ENCODE assay signal across 28 cellular contexts in the genomic region with DNA sequence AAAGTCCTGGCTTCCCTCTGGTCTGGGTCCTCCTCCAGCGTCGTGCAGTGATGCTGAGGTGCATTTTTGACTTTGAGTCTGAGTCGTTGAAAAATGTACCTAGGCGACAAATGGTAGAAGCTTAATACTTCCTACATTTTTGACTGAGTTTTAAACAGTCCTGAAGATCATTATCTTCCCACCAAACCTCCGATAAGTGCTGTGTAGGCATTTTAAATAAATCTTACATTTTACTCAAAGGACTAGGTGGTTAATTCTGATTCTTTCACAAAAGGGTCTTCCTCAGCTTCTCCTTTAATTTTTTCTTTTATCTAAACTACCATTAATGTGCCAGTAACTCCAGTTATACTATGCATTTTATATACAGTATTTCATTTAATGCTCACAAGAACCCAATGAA.
DNase-seq lines count a peak whose midpoint lies in the region; ATAC-seq, FAIRE-seq and TF ChIP-seq lines count a peak whose summit lies in the region.
"Had no signal": no experiment of that assay in that cellular context is flagged by ENCODE, and none has a peak within 500 bp of the region (broad histone marks: within the 10 kb centered on the region; RNA-seq: fewer than 3 reads in every experiment).

No MANE protein-coding gene starts in this region.

- TF ChIP-seq RAD21 in A549 (conservative IDR thresholded peaks at IDR 0.05 in 1 of 2, IDR thresholded peaks at IDR 0.05 in 1 of 2) (no peak), K562 (CRISPR knock-in tag; conservative IDR thresholded peaks at IDR 0.05 in 1 of 2, IDR thresholded peaks at IDR 0.05 in 1 of 2) (no peak)

- no peak overlapping the region for H3K4me3 Mint-ChIP-seq in activated CD4-positive, alpha-beta memory T cell treated with anti-CD3 and anti-CD28 coated beads, Interleukin-2, amount 10 ng/mL, durations not matched to agents 7 days and 5 days
- H3K4me3 Mint-ChIP-seq in activated CD4-positive, alpha-beta memory T cell treated with anti-CD3 and anti-CD28 coated beads for 36 hours, result no peak overlapping the region
- H3K4me3 Mint-ChIP-seq in T-helper 17 cell, result no peak overlapping the region
- H3K4me3 Mint-ChIP-seq: CD14-positive monocyte; CD4-positive, alpha-beta memory T cell; CD8-positive, alpha-beta memory T cell had no signal

- no peaks in the 10 kb centered on the region for H3K79me2 ChIP-seq in K562 (ENCODE audit: control insufficient read depth, insufficient read depth, low read length)

- H4K20me1 ChIP-seq in K562 (replicated peaks; ENCODE audit: control insufficient read depth, insufficient read depth, low read length), result no peaks in the 10 kb centered on the region
- H4K20me1 ChIP-seq: BLaER1 had no signal

- H3K4me3 ChIP-seq in A549 (no peak overlapping the region), K562 (no peak overlapping the region)
- H3K4me3 ChIP-seq: BLaER1, GM12878 had no signal

- no peak overlapping the region for H2AFZ ChIP-seq in K562 (ENCODE audit: low read depth, low read length)

- no TSS peak for BruUV-seq in K562 (replicated peaks; lab: Mats Ljungman, UMichigan)

- H3K4me1 ChIP-seq in A549 (peaks cover 23% of the 10 kb centered on the region), K562 (replicated peaks in 1 of 2; ENCODE audit: control insufficient read depth in 2 of 2, insufficient read depth in 2 of 2, low read length in 2 of 2) (peaks cover 0 to 4% of the 10 kb centered on the region in 2 experiments; a peak in 3 of 5 replicates)
- H3K4me1 ChIP-seq: BE2C had no signal

- TF ChIP-seq POLR2A in A549 (IDR thresholded peaks at IDR 0.05; ENCODE audit: low read length) (no peak), K562 (conservative IDR thresholded peaks at IDR 0.05) (no peak)

- H3K4me2 ChIP-seq in A549, result no peak overlapping the region
- H3K4me2 ChIP-seq in K562 (ENCODE audit: insufficient read depth, low read length), result no peak overlapping the region
- H3K4me2 ChIP-seq: BLaER1 had no signal

- H3K9me3 ChIP-seq in A549 (no peaks in the 10 kb centered on the region), T-helper 17 cell (ENCODE audit: control insufficient read depth, low read length, poor library complexity, severe bottlenecking) (no peaks in the 10 kb centered on the region), K562 (replicated peaks; ENCODE audit: control insufficient read depth, insufficient read depth, low read depth, low read length) (no peaks in the 10 kb centered on the region)
- H3K9me3 ChIP-seq: BE2C, BLaER1 had no signal

- TF ChIP-seq EP300 in A549 (IDR thresholded peaks at IDR 0.05), result no peak
- no peak for TF ChIP-seq EP300 in K562 (IDR thresholded peaks at IDR 0.05; ENCODE audit: low read length)

- no peaks in the 10 kb centered on the region for H3K27me3 ChIP-seq in K562 (ENCODE audit: control insufficient read depth in 2 of 2, insufficient read depth in 2 of 2, low read length in 2 of 2)
- H3K27me3 ChIP-seq: BE2C, BLaER1 had no signal

- H3K9me3 Mint-ChIP-seq in activated CD4-positive, alpha-beta memory T cell treated with anti-CD3 and anti-CD28 coated beads, Interleukin-2, amount 10 ng/mL, durations not matched to agents 7 days and 5 days, result no peaks in the 10 kb centered on the region
- H3K9me3 Mint-ChIP-seq in activated CD4-positive, alpha-beta memory T cell treated with anti-CD3 and anti-CD28 coated beads for 36 hours, result no peaks in the 10 kb centered on the region
- H3K9me3 Mint-ChIP-seq: CD14-positive monocyte; CD4-positive, CD25-positive, alpha-beta regulatory T cell; CD8-positive, alpha-beta memory T cell had no signal

- POLR2A ChIA-PET in activated CD4-positive, alpha-beta memory T cell treated with anti-CD3 and anti-CD28 coated beads, Interleukin-2, amount 10 ng/mL, durations not matched to agents 7 days and 5 days (lab: Charles Lee), result no interaction called here
- POLR2A ChIA-PET in activated CD4-positive, alpha-beta memory T cell treated with anti-CD3 and anti-CD28 coated beads for 36 hours (lab: Charles Lee), result interaction anchor here (0.5 kb wide), 1 partner anchor 84 kb away, joined by 4 read pairs; no protein-coding TSS in a partner anchor
- POLR2A ChIA-PET in A549 (lab: Yijun Ruan, JAX) (no interaction called here), K562 (lab: Yijun Ruan, JAX) (interaction anchor here (0.6 to 1.5 kb wide), 2 partner anchors 8 to 14 kb away, joined by 3 to 4 read pairs; no protein-coding TSS in a partner anchor)

- H3K27me3 Mint-ChIP-seq in activated CD4-positive, alpha-beta memory T cell treated with anti-CD3 and anti-CD28 coated beads, Interleukin-2, amount 10 ng/mL, durations not matched to agents 7 days and 5 days, result no peaks in the 10 kb centered on the region
- H3K27me3 Mint-ChIP-seq in activated CD4-positive, alpha-beta memory T cell treated with anti-CD3 and anti-CD28 coated beads for 36 hours, result no peaks in the 10 kb centered on the region
- no peaks in the 10 kb centered on the region for H3K27me3 Mint-ChIP-seq in T-helper 17 cell
- H3K27me3 Mint-ChIP-seq: CD4-positive, alpha-beta memory T cell; CD4-positive, CD25-positive, alpha-beta regulatory T cell; CD8-positive, alpha-beta memory T cell had no signal

- no peak overlapping the region for H3K27ac ChIP-seq in A549
- H3K27ac ChIP-seq in K562 (ENCODE audit: extremely low read depth, low read depth, low read length), result no peak overlapping the region
- H3K27ac ChIP-seq: 22Rv1, BLaER1 had no signal

- ATAC-seq in A549, result no peak
- ATAC-seq in T-helper 17 cell, result no peak
- no peak for ATAC-seq in K562
- ATAC-seq in esophagus mucosa, result no peak
- ATAC-seq: GM12878 had no signal

- peaks cover 21% of the 10 kb centered on the region for H3K36me3 ChIP-seq in K562 (ENCODE audit: control insufficient read depth, insufficient read depth, low read length)
- H3K36me3 ChIP-seq: BE2C had no signal

- peak overlapping the region; percentile 41 for H3K27ac Mint-ChIP-seq in activated CD4-positive, alpha-beta memory T cell treated with anti-CD3 and anti-CD28 coated beads, Interleukin-2, amount 10 ng/mL, durations not matched to agents 7 days and 5 days
- no peak overlapping the region for H3K27ac Mint-ChIP-seq in activated CD4-positive, alpha-beta memory T cell treated with anti-CD3 and anti-CD28 coated beads for 36 hours
- peak overlapping the region; percentile 19 for H3K27ac Mint-ChIP-seq in T-helper 17 cell

- in situ Hi-C loops in K562 (cut with MboI), result no loop called here

- no peak overlapping the region for H3K9ac ChIP-seq in K562 (ENCODE audit: insufficient read depth in 1 of 2, low read depth in 2 of 2, low read length in 2 of 2)
- H3K9ac ChIP-seq: BLaER1 had no signal

- DNase-seq in activated CD4-positive, alpha-beta memory T cell treated with anti-CD3 and anti-CD28 coated beads, Interleukin-2, amount 10 ng/mL, durations not matched to agents 7 days and 5 days, result no peak
- DNase-seq in activated CD4-positive, alpha-beta memory T cell treated with anti-CD3 and anti-CD28 coated beads for 36 hours, result no peak
- no peak for DNase-seq in A549 (ENCODE audit: low read depth in 1 of 2, low spot score in 1 of 2)
- DNase-seq in T-helper 17 cell, result no peak
- DNase-seq in K562 (ENCODE audit: extremely low read depth in 1 of 4, low spot score in 3 of 4), result no peak
- DNase-seq in NCI-H2081 treated with DMSO at 0.1 percent for 48 hours (lab: John Stamatoyannopoulos, UW), result no peak
- no peak for DNase-seq in SHP77 treated with DMSO at 0.1 percent for 48 hours (lab: John Stamatoyannopoulos, UW)
- DNase-seq: ACHN; BE2C; C1 segment of cervical spinal cord; CD4-positive, alpha-beta memory T cell; CD4-positive, CD25-positive, alpha-beta regulatory T cell; CD8-positive, alpha-beta memory T cell; COR-L47; DMS 273 treated with DMSO at 0.1 percent for 48 hours; DMS153; DMS53; DMS79; DND-41; EL; GDM1 had no signal

- 92% methylated on average over 5 of the region's 5 CpGs for WGBS in A549 (ENCODE audit: missing lambda C conversion rate)
- WGBS in K562 (ENCODE audit: insufficient coverage, low coverage, missing lambda C conversion rate), result 75% methylated on average over 5 of the region's 5 CpGs

- no peaks in the 10 kb centered on the region for H3K9me1 ChIP-seq in K562 (ENCODE audit: control insufficient read depth, insufficient read depth, low read length)

- peaks cover 83% of the 10 kb centered on the region for H3K36me3 Mint-ChIP-seq in activated CD4-positive, alpha-beta memory T cell treated with anti-CD3 and anti-CD28 coated beads, Interleukin-2, amount 10 ng/mL, durations not matched to agents 7 days and 5 days (ENCODE audit: low read depth)
- H3K36me3 Mint-ChIP-seq in activated CD4-positive, alpha-beta memory T cell treated with anti-CD3 and anti-CD28 coated beads for 36 hours, result peaks cover 31% of the 10 kb centered on the region
- H3K36me3 Mint-ChIP-seq in T-helper 17 cell (ENCODE audit: low read depth), result peaks cover 7% of the 10 kb centered on the region

- peaks cover 40% of the 10 kb centered on the region for H3K4me1 Mint-ChIP-seq in activated CD4-positive, alpha-beta memory T cell treated with anti-CD3 and anti-CD28 coated beads, Interleukin-2, amount 10 ng/mL, durations not matched to agents 7 days and 5 days
- peaks cover 16% of the 10 kb centered on the region for H3K4me1 Mint-ChIP-seq in activated CD4-positive, alpha-beta memory T cell treated with anti-CD3 and anti-CD28 coated beads for 36 hours (ENCODE audit: low read depth)
- H3K4me1 Mint-ChIP-seq in T-helper 17 cell, result peaks cover 26% of the 10 kb centered on the region
- H3K4me1 Mint-ChIP-seq: CD14-positive monocyte had no signal

- FAIRE-seq in A549 (lab: Jason Lieb, UNC), result no peak
- FAIRE-seq in K562 (lab: Jason Lieb, UNC), result no peak
- FAIRE-seq: GM12878, GM12892, GM18507 had no signal

- TF ChIP-seq CTCF in A549 (IDR thresholded peaks at IDR 0.05) (no peak), K562 (IDR thresholded peaks at IDR 0.05 in 2 of 3, conservative IDR thresholded peaks at IDR 0.05 in 1 of 3; ENCODE audit: insufficient read depth in 2 of 3, low read depth in 1 of 3, low read length in 3 of 3) (no peak)

- intact Hi-C loops in activated CD4-positive, alpha-beta memory T cell treated with anti-CD3 and anti-CD28 coated beads for 36 hours (cut with micrococcal nuclease), result no loop called here
- intact Hi-C loops in K562 (cut with micrococcal nuclease), result no loop called here

- CTCF ChIA-PET in activated CD4-positive, alpha-beta memory T cell treated with anti-CD3 and anti-CD28 coated beads, Interleukin-2, amount 10 ng/mL, durations not matched to agents 7 days and 5 days (lab: Charles Lee), result no interaction called here
- CTCF ChIA-PET in activated CD4-positive, alpha-beta memory T cell treated with anti-CD3 and anti-CD28 coated beads for 36 hours (lab: Charles Lee), result no interaction called here
- CTCF ChIA-PET in A549 (lab: Yijun Ruan, JAX), result interaction anchor here (1.2 kb wide), 1 partner anchor 10 kb away, joined by 3 read pairs; no protein-coding TSS in a partner anchor
- CTCF ChIA-PET in K562 (lab: Yijun Ruan, JAX; ENCODE audit: low intra/inter-chr PET ratio), result no interaction called here

Comparison
In these comparisons a context has a peak if more than half of its experiments do, and no peak if none do; other contexts are left out.
1. POLR2A ChIA-PET loops: an anchor here in activated CD4-positive, alpha-beta memory T cell treated with anti-CD3 and anti-CD28 coated beads for 36 hours (0.5 kb wide) and K562 (0.6 to 1.5 kb wide); none called in activated CD4-positive, alpha-beta memory T cell treated with anti-CD3 and anti-CD28 coated beads, Interleukin-2, amount 10 ng/mL, durations not matched to agents 7 days and 5 days and A549.